Comparison of ENCODE assay signal across 1 cellular context in genomic region chr4:37685726-37686372, GRCh38.
A peak's percentile ranks its signal among the peaks of the same experiment; 100 is the strongest.
TF ChIP-seq lines count a peak whose summit lies in the region.

No MANE protein-coding gene starts in this region.

TF ChIP-seq in endothelial cell of umbilical vein, 7 proteins besides CTCF, POLR2A, EP300 and RAD21 (continued from another document):
- TF ChIP-seq POLR2AphosphoS5 (IDR thresholded peaks at IDR 0.05; ENCODE audit: insufficient read depth, low read depth, low read length): peak; percentile 84
TF ChIP-seq in endothelial cell of umbilical vein: peak in this region for 1.
